Comparison of ENCODE assay signal across 8 cellular contexts in genomic region chr15:74841761-74842385, GRCh38. TPM values are rescaled to one million over a fixed set of nuclear protein-coding genes. Genes with fewer than 3 reads are reported as not detected.
A peak's percentile ranks its signal among the peaks of the same experiment; 100 is the strongest.
DNase-seq lines count a peak whose midpoint lies in the region; ATAC-seq and TF ChIP-seq lines count a peak whose summit lies in the region.

No MANE protein-coding gene starts in this region.

- H3K4me3 ChIP-seq in left ventricle myocardium inferior (peak overlapping the region; percentile 96), mesenchymal stem cell (ENCODE audit: insufficient read depth in 1 of 2, low read depth in 1 of 2, low read length in 2 of 2) (peak overlapping the region in 1 of 2 experiments; percentile 94), uterus (peak overlapping the region; percentile 77 to 84)

- no peak overlapping the region for H4K91ac ChIP-seq in mesenchymal stem cell (ENCODE audit: low read length)

- H3K14ac ChIP-seq in mesenchymal stem cell (ENCODE audit: low read length in 2 of 2), result peak overlapping the region in 1 of 2 experiments; percentile 53

- H3K9ac ChIP-seq in mesenchymal stem cell (ENCODE audit: low read length), result peak overlapping the region; percentile 93

- H2AFZ ChIP-seq in mesenchymal stem cell (ENCODE audit: low read depth, low read length), result no peak overlapping the region

- peaks cover 43% of the 10 kb centered on the region for H3K4me1 Mint-ChIP-seq in brain

- no peak overlapping the region for H3K23ac ChIP-seq in mesenchymal stem cell (ENCODE audit: low read length in 2 of 2)

- H3K18ac ChIP-seq in mesenchymal stem cell (ENCODE audit: low read depth in 1 of 2, low read length in 2 of 2), result peak overlapping the region in 1 of 2 experiments; percentile 76

- H4K8ac ChIP-seq in mesenchymal stem cell (ENCODE audit: low read length), result no peak overlapping the region

- peaks cover 13% of the 10 kb centered on the region for H3K36me3 Mint-ChIP-seq in brain

- H3K9me3 ChIP-seq in left ventricle myocardium inferior (replicated peaks) (no peaks in the 10 kb centered on the region), mesenchymal stem cell (ENCODE audit: control insufficient read depth, low read length) (no peaks in the 10 kb centered on the region), uterus (no peaks in the 10 kb centered on the region)

- H3K4me2 ChIP-seq in mesenchymal stem cell (ENCODE audit: low read length, poor library complexity, severe bottlenecking), result no peak overlapping the region

- H2BK5ac ChIP-seq in mesenchymal stem cell (ENCODE audit: low read depth, low read length, poor library complexity, severe bottlenecking), result no peak overlapping the region

- WGBS in mesenchymal stem cell, result 84% methylated on average over 13 of the region's 14 CpGs

- H2AK5ac ChIP-seq in mesenchymal stem cell (ENCODE audit: low read length, severe bottlenecking), result no peak overlapping the region

- peaks cover 8% of the 10 kb centered on the region for H3K79me1 ChIP-seq in mesenchymal stem cell (replicated peaks; ENCODE audit: low read length, poor library complexity, severe bottlenecking)

- intact Hi-C loops in left ventricle myocardium inferior (cut with micrococcal nuclease), result no loop called here
- intact Hi-C loops in Right ventricle myocardium superior (cut with DNase I), result loop anchor here (5.0 kb wide), 1 partner anchor 60 kb away; no protein-coding TSS in a partner anchor
- intact Hi-C loops in uterus (cut with DNase I; ENCODE audit: low total_unique reads), result no loop called here

- H3K27me3 ChIP-seq in left ventricle myocardium inferior (ENCODE audit: low read depth) (no peaks in the 10 kb centered on the region), mesenchymal stem cell (ENCODE audit: control insufficient read depth in 1 of 2, insufficient read depth in 1 of 2, low read length in 2 of 2) (no peaks in the 10 kb centered on the region), uterus (no peaks in the 10 kb centered on the region)

- TF ChIP-seq CTCF in left ventricle myocardium inferior (IDR thresholded peaks at IDR 0.05; ENCODE audit: borderline replicate concordance) (no peak), brain (conservative IDR thresholded peaks at IDR 0.05) (no peak), uterus (IDR thresholded peaks at IDR 0.05) (no peak)

- no peak overlapping the region for H3K4ac ChIP-seq in mesenchymal stem cell (ENCODE audit: low read depth in 1 of 2, low read length in 2 of 2)

- H3K4me1 ChIP-seq in left ventricle myocardium inferior, result peaks cover 31% of the 10 kb centered on the region
- peaks cover 11% of the 10 kb centered on the region for H3K4me1 ChIP-seq in mesenchymal stem cell (ENCODE audit: control insufficient read depth, insufficient read depth, low read depth, low read length)
- H3K4me1 ChIP-seq in uterus, result peaks cover 0 to 17% of the 10 kb centered on the region in 2 donors

- peaks cover 11% of the 10 kb centered on the region for H3K27me3 Mint-ChIP-seq in brain

- no peak overlapping the region for H2BK12ac ChIP-seq in mesenchymal stem cell (ENCODE audit: low read length in 2 of 2)

- DNase-seq in left ventricle myocardium inferior, result no peak
- DNase-seq in Right ventricle myocardium superior, result no peak
- no peak for DNase-seq in mesenchymal stem cell
- DNase-seq in uterus, result no peak
- no peak for DNase-seq in SHP77 treated with DMSO at 0.1 percent for 48 hours (lab: John Stamatoyannopoulos, UW)
- no peak for DNase-seq in NCI-H2107 (lab: John Stamatoyannopoulos, UW)

- H3K36me3 ChIP-seq in left ventricle myocardium inferior (peaks cover 27% of the 10 kb centered on the region), mesenchymal stem cell (ENCODE audit: control insufficient read depth in 1 of 2, insufficient read depth in 2 of 2, low read depth in 1 of 2, low read length in 2 of 2) (peaks cover 41 to 60% of the 10 kb centered on the region in 2 experiments), uterus (no peaks in the 10 kb centered on the region)

- H2BK15ac ChIP-seq in mesenchymal stem cell (ENCODE audit: low read depth, poor library complexity, severe bottlenecking), result no peak overlapping the region

- H3K9me3 Mint-ChIP-seq in brain, result no peaks in the 10 kb centered on the region

- H3K27ac Mint-ChIP-seq in brain, result peak overlapping the region in 4 of 5 experiments; percentile 79 to 98 (median 96)

- peak overlapping the region; percentile 93 for H3K27ac ChIP-seq in left ventricle myocardium inferior (replicated peaks)
- no peak overlapping the region for H3K27ac ChIP-seq in mesenchymal stem cell (ENCODE audit: low read length, poor library complexity, severe bottlenecking)
- peak overlapping the region; percentile 91 to 92 for H3K27ac ChIP-seq in uterus

- no peak for TF ChIP-seq POLR2A in uterus (IDR thresholded peaks at IDR 0.05)

- no peak overlapping the region for H2BK120ac ChIP-seq in mesenchymal stem cell (ENCODE audit: low read depth, low read length)

- peak overlapping the region; percentile 91 to 96 (median 95) for H3K4me3 Mint-ChIP-seq in brain

- ATAC-seq in Right ventricle myocardium superior (ENCODE audit: poor library complexity) (no peak), GM21360 (IDR thresholded peaks at IDR 0.05; ENCODE audit: unreplicated experiment) (no peak)

RNA-seq across cellular contexts. Expression of gene ULK3, which starts 1.1 kb away (rescaled TPM):
- total RNA-seq in left ventricle myocardium inferior, result 34.1 TPM
- 35.8 TPM for total RNA-seq in Right ventricle myocardium superior
- polyA plus RNA-seq in brain (ENCODE audit: insufficient read depth, low read depth, low replicate concordance), result 25.2 TPM
- polyA plus RNA-seq in mesenchymal stem cell (2013, experiment 1 of 2), result 15.0 TPM
- polyA plus RNA-seq in mesenchymal stem cell (2013, experiment 2 of 2), result 14.2 TPM
- 100 to 1,000 TPM in 1 of 4 donors, 10 to 100 TPM in 3; 29.0 to 105 (median 41.2) TPM for total RNA-seq in uterus

RNA-seq across cellular contexts. Expression of gene CPLX3, which starts 15.4 kb away (rescaled TPM):
- 1.2 TPM for total RNA-seq in left ventricle myocardium inferior
- 3.6 TPM for total RNA-seq in Right ventricle myocardium superior
- polyA plus RNA-seq in brain (ENCODE audit: insufficient read depth, low read depth, low replicate concordance), result 2.1 TPM
- not detected for polyA plus RNA-seq in mesenchymal stem cell (2013, experiment 1 of 2)
- polyA plus RNA-seq in mesenchymal stem cell (2013, experiment 2 of 2), result not detected
- total RNA-seq in uterus, result not detected

RNA-seq across cellular contexts. Expression of gene LMAN1L, which starts 29.2 kb away (rescaled TPM):
- 8.1 TPM for total RNA-seq in left ventricle myocardium inferior
- 20.6 TPM for total RNA-seq in Right ventricle myocardium superior
- polyA plus RNA-seq in brain (ENCODE audit: insufficient read depth, low read depth, low replicate concordance), result not detected
- not detected for polyA plus RNA-seq in mesenchymal stem cell (2013, experiment 1 of 2)
- polyA plus RNA-seq in mesenchymal stem cell (2013, experiment 2 of 2), result not detected
- 1 to 10 TPM in 1 of 4 donors, not detected in 3; 1.5 TPM for total RNA-seq in uterus

RNA-seq across cellular contexts. Expression of gene SCAMP2, which starts 31.3 kb away (rescaled TPM):
- total RNA-seq in left ventricle myocardium inferior (40.7 TPM), Right ventricle myocardium superior (38.8 TPM), uterus (10 to 100 TPM; 15.9 to 67.5 (median 33.0) TPM)
- polyA plus RNA-seq in brain (ENCODE audit: insufficient read depth, low read depth, low replicate concordance), result 70.3 TPM
- 81.8 TPM for polyA plus RNA-seq in mesenchymal stem cell (2013, experiment 1 of 2)
- 78.8 TPM for polyA plus RNA-seq in mesenchymal stem cell (2013, experiment 2 of 2)

RNA-seq across cellular contexts. Expression of gene MPI, which starts 48.0 kb away (rescaled TPM):
- 52.3 TPM for total RNA-seq in left ventricle myocardium inferior
- 53.2 TPM for total RNA-seq in Right ventricle myocardium superior
- polyA plus RNA-seq in brain (ENCODE audit: insufficient read depth, low read depth, low replicate concordance), result 64.7 TPM
- 25.4 TPM for polyA plus RNA-seq in mesenchymal stem cell (2013, experiment 1 of 2)
- polyA plus RNA-seq in mesenchymal stem cell (2013, experiment 2 of 2), result 25.0 TPM
- 10 to 100 TPM; 28.8 to 73.3 (median 33.7) TPM for total RNA-seq in uterus
